ENCODE assay signal across 8 cellular contexts in the genomic region with DNA sequence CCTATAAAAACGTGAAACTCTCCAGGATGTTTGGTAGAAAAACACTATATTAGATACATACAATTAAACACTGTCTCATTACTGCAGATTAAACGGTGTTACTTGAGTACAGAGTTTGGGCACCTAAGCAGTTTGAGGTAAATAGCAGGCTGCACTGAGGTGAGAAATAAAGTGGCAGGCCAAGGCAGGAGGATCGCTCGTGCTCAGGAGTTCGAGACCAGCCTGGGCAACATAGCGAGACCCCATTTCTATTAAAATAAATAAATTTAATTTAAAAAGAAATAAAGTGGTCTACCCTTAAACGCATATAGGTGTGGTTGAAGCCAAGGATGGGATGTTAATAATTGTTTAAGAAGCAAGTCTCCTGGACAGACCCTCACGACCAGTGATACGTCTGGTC. TPM values are rescaled to one million over a fixed set of nuclear protein-coding genes. Genes with fewer than 3 reads are reported as not detected.
A peak's percentile ranks its signal among the peaks of the same experiment; 100 is the strongest.
DNase-seq lines count a peak whose midpoint lies in the region; ATAC-seq, FAIRE-seq and TF ChIP-seq lines count a peak whose summit lies in the region.

No MANE protein-coding gene starts in this region.

- no peak for TF ChIP-seq CTCF in heart right ventricle (IDR thresholded peaks at IDR 0.05)
- TF ChIP-seq CTCF in K562 (IDR thresholded peaks at IDR 0.05 in 2 of 3, conservative IDR thresholded peaks at IDR 0.05 in 1 of 3; ENCODE audit: insufficient read depth in 2 of 3, low read depth in 1 of 3, low read length in 3 of 3) = no peak

- no peak for FAIRE-seq in K562 (lab: Jason Lieb, UNC)

- no peaks in the 10 kb centered on the region for H4K20me1 ChIP-seq in K562 (replicated peaks; ENCODE audit: control insufficient read depth, insufficient read depth, low read length)

- peaks cover 0 to 4% (median 0%) of the 10 kb centered on the region in 9 donors for H3K36me3 ChIP-seq in heart right ventricle
- peaks cover 5% of the 10 kb centered on the region; the same call in 1 of the 3 replicates for H3K36me3 ChIP-seq in K562 (ENCODE audit: control insufficient read depth, insufficient read depth, low read length)
- no peaks in the 10 kb centered on the region for H3K36me3 ChIP-seq in urinary bladder (ENCODE audit: insufficient read depth)

- H3K4me3 ChIP-seq in heart right ventricle (peak overlapping the region; percentile 89 to 100 (median 95)), K562 (peak overlapping the region; percentile 90), urinary bladder (ENCODE audit: low read depth, low read length) (peak overlapping the region; percentile 84)

- no peak for TF ChIP-seq POLR2A in K562 (conservative IDR thresholded peaks at IDR 0.05)

- no peak for TF ChIP-seq EP300 in K562 (IDR thresholded peaks at IDR 0.05; ENCODE audit: low read length)

- peaks cover 38% of the 10 kb centered on the region for H3K79me2 ChIP-seq in K562 (ENCODE audit: control insufficient read depth, insufficient read depth, low read length)

- H3K4me1 ChIP-seq in heart right ventricle (peaks cover 0 to 14% (median 10%) of the 10 kb centered on the region in 9 donors), K562 (replicated peaks in 1 of 2; ENCODE audit: control insufficient read depth in 2 of 2, insufficient read depth in 2 of 2, low read length in 2 of 2) (peaks cover 3 to 5% of the 10 kb centered on the region in 2 experiments; a peak in 3 of 5 replicates), urinary bladder (ENCODE audit: insufficient read depth) (peaks cover 1% of the 10 kb centered on the region)

- H2AFZ ChIP-seq in K562 (ENCODE audit: low read depth, low read length) = no peak overlapping the region

- intact Hi-C loops in heart right ventricle (cut with DNase I) = loop anchor here in 8 of 10 donors (5.0 to 10.0 kb wide), 5 partner anchors 81 to 181 kb away; a partner anchor contains a TSS
- intact Hi-C loops in left cardiac atrium (cut with DNase I) = loop anchor here in 1 of 2 donors (10.0 kb wide), 1 partner anchor 83 kb away; a partner anchor contains a TSS
- intact Hi-C loops in K562 (cut with micrococcal nuclease) = loop anchor here (10.0 kb wide), 1 partner anchor 83 kb away; a partner anchor contains a TSS

- no peaks in the 10 kb centered on the region for H3K9me3 ChIP-seq in heart right ventricle
- no peaks in the 10 kb centered on the region for H3K9me3 ChIP-seq in K562 (replicated peaks; ENCODE audit: control insufficient read depth, insufficient read depth, low read depth, low read length)

- BruUV-seq in K562 (replicated peaks; lab: Mats Ljungman, UMichigan) = no TSS peak

- TF ChIP-seq RAD21 in K562 (CRISPR knock-in tag; conservative IDR thresholded peaks at IDR 0.05 in 1 of 2, IDR thresholded peaks at IDR 0.05 in 1 of 2) = no peak

- peak overlapping the region; percentile 87 for H3K4me2 ChIP-seq in K562 (ENCODE audit: insufficient read depth, low read length)

- ATAC-seq in heart right ventricle = no peak
- no peak for ATAC-seq in left cardiac atrium
- no peak for ATAC-seq in K562
- ATAC-seq in HG02588 (IDR thresholded peaks at IDR 0.05; ENCODE audit: unreplicated experiment) = no peak
- ATAC-seq in GM19328 (IDR thresholded peaks at IDR 0.05; ENCODE audit: unreplicated experiment) = no peak
- ATAC-seq in HG03378 (IDR thresholded peaks at IDR 0.05; ENCODE audit: unreplicated experiment) = no peak

- no peaks in the 10 kb centered on the region for H3K27me3 ChIP-seq in heart right ventricle
- no peaks in the 10 kb centered on the region for H3K27me3 ChIP-seq in K562 (ENCODE audit: control insufficient read depth in 2 of 2, insufficient read depth in 2 of 2, low read length in 2 of 2)

- DNase-seq in heart right ventricle = no peak
- no peak for DNase-seq in left cardiac atrium
- peak in 1 of 4 experiments; percentile 18 for DNase-seq in K562 (ENCODE audit: extremely low read depth in 1 of 4, low spot score in 3 of 4)
- peak; percentile 10 for DNase-seq in medulla oblongata (ENCODE audit: extremely low spot score)

- peak overlapping the region; percentile 94 to 95 for H3K9ac ChIP-seq in K562 (ENCODE audit: insufficient read depth in 1 of 2, low read depth in 2 of 2, low read length in 2 of 2)

- POLR2A ChIA-PET in K562 (lab: Yijun Ruan, JAX) = interaction anchor here (1.3 to 1.7 kb wide), 2 partner anchors 10 to 15 kb away, joined by 8 to 11 read pairs; no protein-coding TSS in a partner anchor

- 16 to 21% methylated on average over 9 of the region's 9 CpGs for WGBS in heart right ventricle, 2 donors
- WGBS in K562 (ENCODE audit: insufficient coverage, low coverage, missing lambda C conversion rate) = 1% methylated on average over 9 of the region's 9 CpGs
- WGBS in urinary bladder = 17% methylated on average over 9 of the region's 9 CpGs

- CTCF ChIA-PET in K562 (lab: Yijun Ruan, JAX; ENCODE audit: low intra/inter-chr PET ratio) = no interaction called here

- H3K27ac ChIP-seq in heart right ventricle (peak overlapping the region in 8 of 10 donors; percentile 91 to 98 (median 96)), K562 (ENCODE audit: extremely low read depth, low read depth, low read length) (peak overlapping the region; percentile 95), urinary bladder (ENCODE audit: low read depth) (no peak overlapping the region)

- in situ Hi-C loops in K562 (cut with MboI) = no loop called here

- H3K9me1 ChIP-seq in K562 (ENCODE audit: control insufficient read depth, insufficient read depth, low read length) = no peaks in the 10 kb centered on the region

TF ChIP-seq in K562, 482 proteins besides CTCF, POLR2A, EP300 and RAD21 (continues in another document):
- TF ChIP-seq ZNF121 (CRISPR knock-in tag; conservative IDR thresholded peaks at IDR 0.05) (peak; percentile 71), MBD2 (IDR thresholded peaks at IDR 0.05; ENCODE audit: borderline replicate concordance, low read depth) (no peak), ZFP36 (IDR thresholded peaks at IDR 0.05; ENCODE audit: low read depth, low read length, partially characterized antibody) (no peak), BRD9 (IDR thresholded peaks at IDR 0.05; ENCODE audit: low read depth, partially characterized antibody) (no peak)
- TF ChIP-seq, protein P1, sequence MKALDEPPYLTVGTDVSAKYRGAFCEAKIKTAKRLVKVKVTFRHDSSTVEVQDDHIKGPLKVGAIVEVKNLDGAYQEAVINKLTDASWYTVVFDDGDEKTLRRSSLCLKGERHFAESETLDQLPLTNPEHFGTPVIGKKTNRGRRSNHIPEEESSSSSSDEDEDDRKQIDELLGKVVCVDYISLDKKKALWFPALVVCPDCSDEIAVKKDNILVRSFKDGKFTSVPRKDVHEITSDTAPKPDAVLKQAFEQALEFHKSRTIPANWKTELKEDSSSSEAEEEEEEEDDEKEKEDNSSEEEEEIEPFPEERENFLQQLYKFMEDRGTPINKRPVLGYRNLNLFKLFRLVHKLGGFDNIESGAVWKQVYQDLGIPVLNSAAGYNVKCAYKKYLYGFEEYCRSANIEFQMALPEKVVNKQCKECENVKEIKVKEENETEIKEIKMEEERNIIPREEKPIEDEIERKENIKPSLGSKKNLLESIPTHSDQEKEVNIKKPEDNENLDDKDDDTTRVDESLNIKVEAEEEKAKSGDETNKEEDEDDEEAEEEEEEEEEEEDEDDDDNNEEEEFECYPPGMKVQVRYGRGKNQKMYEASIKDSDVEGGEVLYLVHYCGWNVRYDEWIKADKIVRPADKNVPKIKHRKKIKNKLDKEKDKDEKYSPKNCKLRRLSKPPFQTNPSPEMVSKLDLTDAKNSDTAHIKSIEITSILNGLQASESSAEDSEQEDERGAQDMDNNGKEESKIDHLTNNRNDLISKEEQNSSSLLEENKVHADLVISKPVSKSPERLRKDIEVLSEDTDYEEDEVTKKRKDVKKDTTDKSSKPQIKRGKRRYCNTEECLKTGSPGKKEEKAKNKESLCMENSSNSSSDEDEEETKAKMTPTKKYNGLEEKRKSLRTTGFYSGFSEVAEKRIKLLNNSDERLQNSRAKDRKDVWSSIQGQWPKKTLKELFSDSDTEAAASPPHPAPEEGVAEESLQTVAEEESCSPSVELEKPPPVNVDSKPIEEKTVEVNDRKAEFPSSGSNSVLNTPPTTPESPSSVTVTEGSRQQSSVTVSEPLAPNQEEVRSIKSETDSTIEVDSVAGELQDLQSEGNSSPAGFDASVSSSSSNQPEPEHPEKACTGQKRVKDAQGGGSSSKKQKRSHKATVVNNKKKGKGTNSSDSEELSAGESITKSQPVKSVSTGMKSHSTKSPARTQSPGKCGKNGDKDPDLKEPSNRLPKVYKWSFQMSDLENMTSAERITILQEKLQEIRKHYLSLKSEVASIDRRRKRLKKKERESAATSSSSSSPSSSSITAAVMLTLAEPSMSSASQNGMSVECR (CRISPR knock-in tag; IDR thresholded peaks at IDR 0.05) = no peak

RNA-seq across cellular contexts. Expression of a gene that starts 1.2 kb away (rescaled TPM):
- total RNA-seq in heart right ventricle = 10 to 100 TPM; 22.5 to 34.0 (median 26.3) TPM
- 10 to 100 TPM; 20.7 to 23.6 TPM for polyA plus RNA-seq in heart right ventricle
- 10 to 100 TPM; 21.8 to 27.1 TPM for total RNA-seq in left cardiac atrium
- 97.2 and 121 TPM in 2 replicates for total RNA-seq in K562 (2011; cell fraction: chromatin; rRNA removed; ENCODE audit: low replicate concordance)
- 69.0 and 72.8 TPM in 2 replicates for total RNA-seq in K562 (2011; cell fraction: nucleolus; rRNA removed)
- 76.2 and 81.0 TPM in 2 replicates for total RNA-seq in K562 (2011; cell fraction: nucleoplasm; rRNA removed)
- total RNA-seq in K562 (2014; rRNA removed) = 50.8 and 60.4 TPM in 2 replicates
- total RNA-seq in K562 (2014; rRNA removed; fragmentation: Illumina TruSeq; extraction: Trizol) = 44.5 and 46.9 TPM in 2 replicates
- 39.9 and 41.2 TPM in 2 replicates for total RNA-seq in K562 (2015; rRNA removed; fragmentation: Illumina TruSeq; extraction: Trizol)
- 42.9 and 44.8 TPM in 2 replicates for total RNA-seq in K562 (2021)
- 34.4 and 42.4 TPM in 2 replicates for polyA plus RNA-seq in K562 (2011; rRNA removed)
- polyA plus RNA-seq in K562 (2011; cell fraction: cytosol; rRNA removed) = 23.1 and 27.9 TPM in 2 replicates
- 29.8 and 32.6 TPM in 2 replicates for polyA plus RNA-seq in K562 (2011; cell fraction: nucleus; rRNA removed)
- 30.5 and 37.2 TPM in 2 replicates for polyA plus RNA-seq in K562 (2012)
- polyA plus RNA-seq in K562 (2014; fragmentation: Illumina TruSeq; extraction: Trizol) = 41.3 and 42.4 TPM in 2 replicates
- polyA plus RNA-seq in K562 (2014; fragmentation: Nextera tagmentation; extraction: Ambion mirVana) = 1 to 10 TPM; 8.6 to 9.1 TPM
- polyA plus RNA-seq in K562 (2014; rRNA removed) = 57.5 and 60.2 TPM in 2 replicates
- polyA minus RNA-seq in K562 (2011; rRNA and poly(A)+ RNA removed) = 63.3 and 81.7 TPM in 2 replicates
- polyA minus RNA-seq in K562 (2011; cell fraction: cytosol; rRNA and poly(A)+ RNA removed) = 22.8 and 24.1 TPM in 2 replicates
- polyA minus RNA-seq in K562 (2011; cell fraction: nucleus; rRNA and poly(A)+ RNA removed) = 49.9 and 66.1 TPM in 2 replicates
- 90.0 TPM for total RNA-seq in urinary bladder
- polyA plus RNA-seq in urinary bladder = 31.6 TPM
